1 cellular context compared by ENCODE assay signal in the genomic region with DNA sequence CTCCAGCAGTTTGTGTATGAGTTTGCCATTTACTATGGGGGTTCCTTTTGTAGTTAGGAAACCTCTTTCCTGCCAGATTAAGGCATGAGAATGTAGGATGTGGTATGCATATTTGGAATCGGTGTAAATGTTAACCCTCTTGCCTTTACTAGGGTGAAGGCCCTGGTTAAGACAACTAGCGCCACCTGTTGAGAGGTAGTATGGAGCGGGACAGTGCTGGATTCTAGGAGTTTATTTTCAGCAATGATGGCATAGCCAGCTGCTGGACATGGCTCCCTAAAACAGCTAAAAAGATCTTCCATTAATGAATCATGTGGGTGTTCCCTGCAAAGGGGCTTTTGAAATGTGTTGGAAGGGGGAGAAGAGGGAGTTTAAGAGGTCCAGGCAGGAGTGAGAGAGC.
TF ChIP-seq lines count a peak whose summit lies in the region.

No MANE protein-coding gene starts in this region.

TF ChIP-seq in Ishikawa, 13 proteins besides CTCF, POLR2A, EP300 and RAD21 (continued from another document):
- TF ChIP-seq, protein P1, sequence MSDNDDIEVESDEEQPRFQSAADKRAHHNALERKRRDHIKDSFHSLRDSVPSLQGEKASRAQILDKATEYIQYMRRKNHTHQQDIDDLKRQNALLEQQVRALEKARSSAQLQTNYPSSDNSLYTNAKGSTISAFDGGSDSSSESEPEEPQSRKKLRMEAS (IDR thresholded peaks at IDR 0.05), result no peak
- no peak for TF ChIP-seq NFIC (IDR thresholded peaks at IDR 0.05)
